1 cellular context compared by ENCODE assay signal in the genomic region with DNA sequence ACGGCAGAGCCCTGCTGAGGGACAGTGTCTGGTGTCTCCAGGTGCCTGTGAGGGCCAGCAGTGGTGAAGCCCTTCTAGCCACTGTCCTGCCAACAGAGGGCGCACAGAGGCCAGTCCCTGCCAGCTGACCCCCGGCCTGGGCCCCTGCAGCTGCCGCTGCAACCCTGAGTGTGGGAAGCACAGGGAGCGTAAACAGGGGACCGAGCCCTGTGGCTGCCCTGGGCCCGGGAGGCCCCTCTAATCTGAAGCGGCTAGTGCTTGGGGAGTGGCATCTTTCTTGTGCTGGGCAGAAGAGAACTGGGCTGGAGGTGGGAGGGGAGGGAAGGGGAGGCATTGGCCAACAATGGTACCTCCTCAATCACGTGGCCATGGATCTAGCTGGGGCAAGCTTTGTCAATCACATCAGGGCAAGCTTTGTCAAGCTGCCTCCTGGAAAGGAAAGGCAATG.
TF ChIP-seq lines count a peak whose summit lies in the region.

No MANE protein-coding gene starts in this region.

TF ChIP-seq in HepG2, 621 proteins besides CTCF, POLR2A, EP300 and RAD21 (continued from another document and continues in another):
- TF ChIP-seq, protein P1, sequence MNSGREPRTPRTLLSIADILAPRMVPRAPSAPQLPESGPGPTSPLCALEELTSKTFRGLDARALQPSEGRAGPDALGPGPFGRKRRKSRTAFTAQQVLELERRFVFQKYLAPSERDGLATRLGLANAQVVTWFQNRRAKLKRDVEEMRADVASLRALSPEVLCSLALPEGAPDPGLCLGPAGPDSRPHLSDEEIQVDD (CRISPR knock-in tag; IDR thresholded peaks at IDR 0.05; ENCODE audit: borderline replicate concordance), result no peak
- TF ChIP-seq ZNF484 (CRISPR knock-in tag; IDR thresholded peaks at IDR 0.05; ENCODE audit: borderline replicate concordance, low read depth) (no peak), KDM4B (CRISPR knock-in tag; IDR thresholded peaks at IDR 0.05) (no peak; the same call in 1 of the 2 replicates), KLF16 (CRISPR knock-in tag; IDR thresholded peaks at IDR 0.05) (no peak), ATAD3A (CRISPR knock-in tag; IDR thresholded peaks at IDR 0.05) (no peak), ZNF703 (CRISPR knock-in tag; IDR thresholded peaks at IDR 0.05; ENCODE audit: borderline replicate concordance) (no peak), KLF11 (CRISPR knock-in tag; IDR thresholded peaks at IDR 0.05) (no peak), MZF1 (CRISPR knock-in tag; IDR thresholded peaks at IDR 0.05; ENCODE audit: borderline replicate concordance) (no peak), ZNF382 (CRISPR knock-in tag; IDR thresholded peaks at IDR 0.05; ENCODE audit: borderline replicate concordance) (no peak), ZNF343 (CRISPR knock-in tag; IDR thresholded peaks at IDR 0.05) (no peak; the same call in 1 of the 2 replicates), HDAC1 (CRISPR knock-in tag; IDR thresholded peaks at IDR 0.05) (peak; percentile 49; the same call in 1 of the 2 replicates), ZBTB21 (CRISPR knock-in tag; IDR thresholded peaks at IDR 0.05) (no peak), HNF4A (CRISPR knock-in tag; IDR thresholded peaks at IDR 0.05) (no peak), SSRP1 (CRISPR knock-in tag; IDR thresholded peaks at IDR 0.05) (no peak), ZFP41 (CRISPR knock-in tag; IDR thresholded peaks at IDR 0.05; ENCODE audit: borderline replicate concordance) (no peak), FOXJ3 (CRISPR knock-in tag; IDR thresholded peaks at IDR 0.05; ENCODE audit: borderline replicate concordance) (no peak), ZFP62 (CRISPR knock-in tag; IDR thresholded peaks at IDR 0.05) (no peak), TCF12 (IDR thresholded peaks at IDR 0.05) (no peak), TCF12 (CRISPR knock-in tag; IDR thresholded peaks at IDR 0.05) (no peak), AKAP8 (CRISPR knock-in tag; IDR thresholded peaks at IDR 0.05) (no peak), ZNF260 (CRISPR knock-in tag; IDR thresholded peaks at IDR 0.05; ENCODE audit: borderline replicate concordance, low read depth) (no peak), ZNF598 (CRISPR knock-in tag; IDR thresholded peaks at IDR 0.05; ENCODE audit: borderline replicate concordance) (no peak), TARDBP (CRISPR knock-in tag; IDR thresholded peaks at IDR 0.05) (no peak), ZNF883 (CRISPR knock-in tag; IDR thresholded peaks at IDR 0.05; ENCODE audit: not compliant biosample characterization) (no peak), ZNF317 (CRISPR knock-in tag; IDR thresholded peaks at IDR 0.05) (peak; percentile 61; the same call in 1 of the 2 replicates), ZC3H4 (CRISPR knock-in tag; IDR thresholded peaks at IDR 0.05; ENCODE audit: borderline replicate concordance) (no peak), BHLHE40 (IDR thresholded peaks at IDR 0.05; ENCODE audit: low read length) (0 out of 2 replicates have a peak, but pooled peaks have one; percentile 43), KMT2B (CRISPR knock-in tag; IDR thresholded peaks at IDR 0.05) (no peak), KMT2A (CRISPR knock-in tag; IDR thresholded peaks at IDR 0.05) (peak; percentile 48; the same call in 1 of the 2 replicates), RCOR2 (CRISPR knock-in tag; IDR thresholded peaks at IDR 0.05) (no peak), PRMT3 (CRISPR knock-in tag; IDR thresholded peaks at IDR 0.05; ENCODE audit: borderline replicate concordance, low read depth) (no peak), PHF20 (CRISPR knock-in tag; IDR thresholded peaks at IDR 0.05) (no peak), TEAD2 (CRISPR knock-in tag; IDR thresholded peaks at IDR 0.05) (no peak), ZFY (CRISPR knock-in tag; IDR thresholded peaks at IDR 0.05) (peak; percentile 49), NFATC3 (CRISPR knock-in tag; IDR thresholded peaks at IDR 0.05) (no peak), ARHGAP35 (CRISPR knock-in tag; IDR thresholded peaks at IDR 0.05; ENCODE audit: borderline replicate concordance) (no peak), ZNF543 (CRISPR knock-in tag; IDR thresholded peaks at IDR 0.05) (no peak; the same call in 1 of the 2 replicates), BRD4 (CRISPR knock-in tag; IDR thresholded peaks at IDR 0.05) (no peak), ZNF121 (CRISPR knock-in tag; IDR thresholded peaks at IDR 0.05) (no peak), HCFC1 (IDR thresholded peaks at IDR 0.05; ENCODE audit: low read depth, low read length) (no peak), FLYWCH1 (CRISPR knock-in tag; IDR thresholded peaks at IDR 0.05) (no peak), RXRB (CRISPR knock-in tag; IDR thresholded peaks at IDR 0.05; ENCODE audit: borderline replicate concordance) (peak; percentile 39; the same call in 1 of the 2 replicates), ZNF10 (CRISPR knock-in tag; IDR thresholded peaks at IDR 0.05; ENCODE audit: borderline replicate concordance, low read depth) (no peak), XRCC5 (optimal IDR thresholded peaks at IDR 0.05; ENCODE audit: low read length) (peak; percentile 93), MBNL3 (CRISPR knock-in tag; conservative IDR thresholded peaks at IDR 0.05) (no peak)
- TF ChIP-seq, protein P2, sequence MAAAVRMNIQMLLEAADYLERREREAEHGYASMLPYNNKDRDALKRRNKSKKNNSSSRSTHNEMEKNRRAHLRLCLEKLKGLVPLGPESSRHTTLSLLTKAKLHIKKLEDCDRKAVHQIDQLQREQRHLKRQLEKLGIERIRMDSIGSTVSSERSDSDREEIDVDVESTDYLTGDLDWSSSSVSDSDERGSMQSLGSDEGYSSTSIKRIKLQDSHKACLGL (CRISPR knock-in tag; IDR thresholded peaks at IDR 0.05), result no peak
- TF ChIP-seq, protein P3, sequence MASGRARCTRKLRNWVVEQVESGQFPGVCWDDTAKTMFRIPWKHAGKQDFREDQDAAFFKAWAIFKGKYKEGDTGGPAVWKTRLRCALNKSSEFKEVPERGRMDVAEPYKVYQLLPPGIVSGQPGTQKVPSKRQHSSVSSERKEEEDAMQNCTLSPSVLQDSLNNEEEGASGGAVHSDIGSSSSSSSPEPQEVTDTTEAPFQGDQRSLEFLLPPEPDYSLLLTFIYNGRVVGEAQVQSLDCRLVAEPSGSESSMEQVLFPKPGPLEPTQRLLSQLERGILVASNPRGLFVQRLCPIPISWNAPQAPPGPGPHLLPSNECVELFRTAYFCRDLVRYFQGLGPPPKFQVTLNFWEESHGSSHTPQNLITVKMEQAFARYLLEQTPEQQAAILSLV (CRISPR knock-in tag; IDR thresholded peaks at IDR 0.05; ENCODE audit: borderline replicate concordance), result no peak; the same call in 1 of the 2 replicates
- TF ChIP-seq, protein P4, sequence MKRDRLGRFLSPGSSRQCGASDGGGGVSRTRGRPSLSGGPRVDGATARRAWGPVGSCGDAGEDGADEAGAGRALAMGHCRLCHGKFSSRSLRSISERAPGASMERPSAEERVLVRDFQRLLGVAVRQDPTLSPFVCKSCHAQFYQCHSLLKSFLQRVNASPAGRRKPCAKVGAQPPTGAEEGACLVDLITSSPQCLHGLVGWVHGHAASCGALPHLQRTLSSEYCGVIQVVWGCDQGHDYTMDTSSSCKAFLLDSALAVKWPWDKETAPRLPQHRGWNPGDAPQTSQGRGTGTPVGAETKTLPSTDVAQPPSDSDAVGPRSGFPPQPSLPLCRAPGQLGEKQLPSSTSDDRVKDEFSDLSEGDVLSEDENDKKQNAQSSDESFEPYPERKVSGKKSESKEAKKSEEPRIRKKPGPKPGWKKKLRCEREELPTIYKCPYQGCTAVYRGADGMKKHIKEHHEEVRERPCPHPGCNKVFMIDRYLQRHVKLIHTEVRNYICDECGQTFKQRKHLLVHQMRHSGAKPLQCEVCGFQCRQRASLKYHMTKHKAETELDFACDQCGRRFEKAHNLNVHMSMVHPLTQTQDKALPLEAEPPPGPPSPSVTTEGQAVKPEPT (CRISPR knock-in tag; IDR thresholded peaks at IDR 0.05; ENCODE audit: low read depth), result 0 out of 2 replicates have a peak, but pooled peaks have one; percentile 55
- TF ChIP-seq, protein P5, sequence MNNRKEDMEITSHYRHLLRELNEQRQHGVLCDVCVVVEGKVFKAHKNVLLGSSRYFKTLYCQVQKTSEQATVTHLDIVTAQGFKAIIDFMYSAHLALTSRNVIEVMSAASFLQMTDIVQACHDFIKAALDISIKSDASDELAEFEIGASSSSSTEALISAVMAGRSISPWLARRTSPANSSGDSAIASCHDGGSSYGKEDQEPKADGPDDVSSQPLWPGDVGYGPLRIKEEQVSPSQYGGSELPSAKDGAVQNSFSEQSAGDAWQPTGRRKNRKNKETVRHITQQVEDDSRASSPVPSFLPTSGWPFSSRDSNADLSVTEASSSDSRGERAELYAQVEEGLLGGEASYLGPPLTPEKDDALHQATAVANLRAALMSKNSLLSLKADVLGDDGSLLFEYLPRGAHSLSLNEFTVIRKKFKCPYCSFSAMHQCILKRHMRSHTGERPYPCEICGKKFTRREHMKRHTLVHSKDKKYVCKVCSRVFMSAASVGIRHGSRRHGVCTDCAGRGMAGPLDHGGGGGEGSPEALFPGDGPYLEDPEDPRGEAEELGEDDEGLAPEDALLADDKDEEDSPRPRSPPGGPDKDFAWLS (CRISPR knock-in tag; IDR thresholded peaks at IDR 0.05; ENCODE audit: borderline replicate concordance), result no peak
- TF ChIP-seq, protein P6, sequence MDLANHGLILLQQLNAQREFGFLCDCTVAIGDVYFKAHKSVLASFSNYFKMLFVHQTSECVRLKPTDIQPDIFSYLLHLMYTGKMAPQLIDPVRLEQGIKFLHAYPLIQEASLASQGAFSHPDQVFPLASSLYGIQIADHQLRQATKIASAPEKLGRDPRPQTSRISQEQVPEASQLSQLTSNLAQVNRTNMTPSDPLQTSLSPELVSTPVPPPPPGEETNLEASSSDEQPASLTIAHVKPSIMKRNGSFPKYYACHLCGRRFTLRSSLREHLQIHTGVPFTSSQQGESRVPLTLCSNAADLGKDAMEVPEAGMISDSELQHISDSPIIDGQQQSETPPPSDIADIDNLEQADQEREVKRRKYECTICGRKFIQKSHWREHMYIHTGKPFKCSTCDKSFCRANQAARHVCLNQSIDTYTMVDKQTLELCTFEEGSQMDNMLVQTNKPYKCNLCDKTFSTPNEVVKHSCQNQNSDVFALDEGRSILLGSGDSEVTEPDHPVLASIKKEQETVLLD (CRISPR knock-in tag; IDR thresholded peaks at IDR 0.05; ENCODE audit: low read depth), result no peak
- TF ChIP-seq, protein P7, sequence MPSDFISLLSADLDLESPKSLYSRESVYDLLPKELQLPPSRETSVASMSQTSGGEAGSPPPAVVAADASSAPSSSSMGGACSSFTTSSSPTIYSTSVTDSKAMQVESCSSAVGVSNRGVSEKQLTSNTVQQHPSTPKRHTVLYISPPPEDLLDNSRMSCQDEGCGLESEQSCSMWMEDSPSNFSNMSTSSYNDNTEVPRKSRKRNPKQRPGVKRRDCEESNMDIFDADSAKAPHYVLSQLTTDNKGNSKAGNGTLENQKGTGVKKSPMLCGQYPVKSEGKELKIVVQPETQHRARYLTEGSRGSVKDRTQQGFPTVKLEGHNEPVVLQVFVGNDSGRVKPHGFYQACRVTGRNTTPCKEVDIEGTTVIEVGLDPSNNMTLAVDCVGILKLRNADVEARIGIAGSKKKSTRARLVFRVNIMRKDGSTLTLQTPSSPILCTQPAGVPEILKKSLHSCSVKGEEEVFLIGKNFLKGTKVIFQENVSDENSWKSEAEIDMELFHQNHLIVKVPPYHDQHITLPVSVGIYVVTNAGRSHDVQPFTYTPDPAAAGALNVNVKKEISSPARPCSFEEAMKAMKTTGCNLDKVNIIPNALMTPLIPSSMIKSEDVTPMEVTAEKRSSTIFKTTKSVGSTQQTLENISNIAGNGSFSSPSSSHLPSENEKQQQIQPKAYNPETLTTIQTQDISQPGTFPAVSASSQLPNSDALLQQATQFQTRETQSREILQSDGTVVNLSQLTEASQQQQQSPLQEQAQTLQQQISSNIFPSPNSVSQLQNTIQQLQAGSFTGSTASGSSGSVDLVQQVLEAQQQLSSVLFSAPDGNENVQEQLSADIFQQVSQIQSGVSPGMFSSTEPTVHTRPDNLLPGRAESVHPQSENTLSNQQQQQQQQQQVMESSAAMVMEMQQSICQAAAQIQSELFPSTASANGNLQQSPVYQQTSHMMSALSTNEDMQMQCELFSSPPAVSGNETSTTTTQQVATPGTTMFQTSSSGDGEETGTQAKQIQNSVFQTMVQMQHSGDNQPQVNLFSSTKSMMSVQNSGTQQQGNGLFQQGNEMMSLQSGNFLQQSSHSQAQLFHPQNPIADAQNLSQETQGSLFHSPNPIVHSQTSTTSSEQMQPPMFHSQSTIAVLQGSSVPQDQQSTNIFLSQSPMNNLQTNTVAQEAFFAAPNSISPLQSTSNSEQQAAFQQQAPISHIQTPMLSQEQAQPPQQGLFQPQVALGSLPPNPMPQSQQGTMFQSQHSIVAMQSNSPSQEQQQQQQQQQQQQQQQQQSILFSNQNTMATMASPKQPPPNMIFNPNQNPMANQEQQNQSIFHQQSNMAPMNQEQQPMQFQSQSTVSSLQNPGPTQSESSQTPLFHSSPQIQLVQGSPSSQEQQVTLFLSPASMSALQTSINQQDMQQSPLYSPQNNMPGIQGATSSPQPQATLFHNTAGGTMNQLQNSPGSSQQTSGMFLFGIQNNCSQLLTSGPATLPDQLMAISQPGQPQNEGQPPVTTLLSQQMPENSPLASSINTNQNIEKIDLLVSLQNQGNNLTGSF (CRISPR knock-in tag; IDR thresholded peaks at IDR 0.05), result no peak
- TF ChIP-seq, protein P8, sequence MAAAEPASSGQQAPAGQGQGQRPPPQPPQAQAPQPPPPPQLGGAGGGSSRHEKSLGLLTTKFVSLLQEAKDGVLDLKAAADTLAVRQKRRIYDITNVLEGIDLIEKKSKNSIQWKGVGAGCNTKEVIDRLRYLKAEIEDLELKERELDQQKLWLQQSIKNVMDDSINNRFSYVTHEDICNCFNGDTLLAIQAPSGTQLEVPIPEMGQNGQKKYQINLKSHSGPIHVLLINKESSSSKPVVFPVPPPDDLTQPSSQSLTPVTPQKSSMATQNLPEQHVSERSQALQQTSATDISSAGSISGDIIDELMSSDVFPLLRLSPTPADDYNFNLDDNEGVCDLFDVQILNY (CRISPR knock-in tag; conservative IDR thresholded peaks at IDR 0.05), result no peak
- TF ChIP-seq, protein P9, sequence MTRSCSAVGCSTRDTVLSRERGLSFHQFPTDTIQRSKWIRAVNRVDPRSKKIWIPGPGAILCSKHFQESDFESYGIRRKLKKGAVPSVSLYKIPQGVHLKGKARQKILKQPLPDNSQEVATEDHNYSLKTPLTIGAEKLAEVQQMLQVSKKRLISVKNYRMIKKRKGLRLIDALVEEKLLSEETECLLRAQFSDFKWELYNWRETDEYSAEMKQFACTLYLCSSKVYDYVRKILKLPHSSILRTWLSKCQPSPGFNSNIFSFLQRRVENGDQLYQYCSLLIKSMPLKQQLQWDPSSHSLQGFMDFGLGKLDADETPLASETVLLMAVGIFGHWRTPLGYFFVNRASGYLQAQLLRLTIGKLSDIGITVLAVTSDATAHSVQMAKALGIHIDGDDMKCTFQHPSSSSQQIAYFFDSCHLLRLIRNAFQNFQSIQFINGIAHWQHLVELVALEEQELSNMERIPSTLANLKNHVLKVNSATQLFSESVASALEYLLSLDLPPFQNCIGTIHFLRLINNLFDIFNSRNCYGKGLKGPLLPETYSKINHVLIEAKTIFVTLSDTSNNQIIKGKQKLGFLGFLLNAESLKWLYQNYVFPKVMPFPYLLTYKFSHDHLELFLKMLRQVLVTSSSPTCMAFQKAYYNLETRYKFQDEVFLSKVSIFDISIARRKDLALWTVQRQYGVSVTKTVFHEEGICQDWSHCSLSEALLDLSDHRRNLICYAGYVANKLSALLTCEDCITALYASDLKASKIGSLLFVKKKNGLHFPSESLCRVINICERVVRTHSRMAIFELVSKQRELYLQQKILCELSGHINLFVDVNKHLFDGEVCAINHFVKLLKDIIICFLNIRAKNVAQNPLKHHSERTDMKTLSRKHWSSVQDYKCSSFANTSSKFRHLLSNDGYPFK (CRISPR knock-in tag; IDR thresholded peaks at IDR 0.05; ENCODE audit: borderline replicate concordance), result peak; percentile 63; the same call in 1 of the 2 replicates
- TF ChIP-seq, protein P10, sequence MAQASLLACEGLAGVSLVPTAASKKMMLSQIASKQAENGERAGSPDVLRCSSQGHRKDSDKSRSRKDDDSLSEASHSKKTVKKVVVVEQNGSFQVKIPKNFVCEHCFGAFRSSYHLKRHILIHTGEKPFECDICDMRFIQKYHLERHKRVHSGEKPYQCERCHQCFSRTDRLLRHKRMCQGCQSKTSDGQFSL (CRISPR knock-in tag; IDR thresholded peaks at IDR 0.05), result no peak
